28 cellular contexts compared by ENCODE assay signal in genomic region chr5:150992705-150993104, GRCh38.
"Had no signal": no experiment of that assay in that cellular context is flagged by ENCODE, and none has a peak within 500 bp of the region (broad histone marks: within the 10 kb centered on the region; RNA-seq: fewer than 3 reads in every experiment).

No MANE protein-coding gene starts in this region.

- H3K4me1 ChIP-seq: stomach, suprapubic skin, testis, thyroid gland, tibial artery, tibial nerve, transverse colon, upper lobe of left lung, upper lobe of right lung, uterus, vagina had no signal

- H3K27me3 ChIP-seq: stomach, suprapubic skin, testis, thyroid gland, tibial artery, tibial nerve, transverse colon, upper lobe of left lung, upper lobe of right lung, uterus, vagina had no signal

- H3K27ac ChIP-seq: stomach, suprapubic skin, testis, thoracic aorta, thyroid gland, tibial artery, tibial nerve, transverse colon, upper lobe of left lung, upper lobe of right lung, uterus, vagina had no signal

- H3K9me3 ChIP-seq: suprapubic skin, testis, thoracic aorta, thyroid gland, tibial artery, transverse colon, upper lobe of right lung, uterus, vagina had no signal

- H3K4me3 Mint-ChIP-seq: stimulated activated effector memory CD8-positive, alpha-beta T cell treated with anti-CD3 and anti-CD28 coated beads, Interleukin-12 subunit alpha, Interleukin-12 subunit beta, amount 100 ng/mL, for 72 hours; stimulated activated memory B cell treated with anti-CD40 and anti-IgM and Interleukin-4, amounts not matched to agents 10 μg/mL and 1 μg/mL and 100 μg/mL, for 72 hours; stimulated activated naive B cell treated with anti-CD40 and anti-IgM and Interleukin-4, amounts not matched to agents 10 μg/mL and 1 μg/mL and 100 μg/mL, for 72 hours; stimulated activated naive CD8-positive, alpha-beta T cell treated with anti-CD3 and anti-CD28 coated beads, Interleukin-15, amount 100 ng/mL, for 72 hours; stimulated activated naive CD8-positive, alpha-beta T cell treated with anti-CD3 and anti-CD28 coated beads, Interleukin-15, Interleukin-2, amounts not matched to agents 100 ng/mL and 50 ng/mL, for 24 hours; type B pancreatic cell had no signal

- H3K27me3 Mint-ChIP-seq: stimulated activated memory B cell treated with anti-CD40 and anti-IgM and Interleukin-4, amounts not matched to agents 10 μg/mL and 1 μg/mL and 100 μg/mL, for 72 hours; stimulated activated naive CD8-positive, alpha-beta T cell treated with anti-CD3 and anti-CD28 coated beads, Interleukin-15, amount 100 ng/mL, for 72 hours; stimulated activated naive CD8-positive, alpha-beta T cell treated with anti-CD3 and anti-CD28 coated beads, Interleukin-15, Interleukin-2, amounts not matched to agents 100 ng/mL and 50 ng/mL, for 24 hours had no signal

- H3K27ac Mint-ChIP-seq: stimulated activated effector memory CD8-positive, alpha-beta T cell treated with anti-CD3 and anti-CD28 coated beads, Interleukin-12 subunit alpha, Interleukin-12 subunit beta, amount 100 ng/mL, for 72 hours; stimulated activated memory B cell treated with anti-CD40 and anti-IgM and Interleukin-4, amounts not matched to agents 10 μg/mL and 1 μg/mL and 100 μg/mL, for 72 hours; stimulated activated naive B cell treated with anti-CD40 and anti-IgM and Interleukin-4, amounts not matched to agents 10 μg/mL and 1 μg/mL and 100 μg/mL, for 72 hours; stimulated activated naive CD8-positive, alpha-beta T cell treated with anti-CD3 and anti-CD28 coated beads, Interleukin-15, amount 100 ng/mL, for 72 hours; stimulated activated naive CD8-positive, alpha-beta T cell treated with anti-CD3 and anti-CD28 coated beads, Interleukin-15, Interleukin-2, amounts not matched to agents 100 ng/mL and 50 ng/mL, for 24 hours; type B pancreatic cell had no signal

- H3K36me3 Mint-ChIP-seq: stimulated activated effector memory CD8-positive, alpha-beta T cell treated with anti-CD3 and anti-CD28 coated beads, Interleukin-12 subunit alpha, Interleukin-12 subunit beta, amount 100 ng/mL, for 72 hours; type B pancreatic cell had no signal

- H3K4me3 ChIP-seq: stomach, suprapubic skin, testis, thoracic aorta, thyroid gland, tibial artery, tibial nerve, transverse colon, upper lobe of left lung, upper lobe of right lung, uterus, vagina had no signal

- H3K4me1 Mint-ChIP-seq: stimulated activated effector memory CD8-positive, alpha-beta T cell treated with anti-CD3 and anti-CD28 coated beads, Interleukin-12 subunit alpha, Interleukin-12 subunit beta, amount 100 ng/mL, for 72 hours; stimulated activated memory B cell treated with anti-CD40 and anti-IgM and Interleukin-4, amounts not matched to agents 10 μg/mL and 1 μg/mL and 100 μg/mL, for 72 hours; stimulated activated naive B cell treated with anti-CD40 and anti-IgM and Interleukin-4, amounts not matched to agents 10 μg/mL and 1 μg/mL and 100 μg/mL, for 72 hours; stimulated activated naive CD8-positive, alpha-beta T cell treated with anti-CD3 and anti-CD28 coated beads, Interleukin-15, amount 100 ng/mL, for 72 hours had no signal

- FAIRE-seq: urothelium cell line had no signal

- H3K9me3 Mint-ChIP-seq: stimulated activated effector memory CD8-positive, alpha-beta T cell treated with anti-CD3 and anti-CD28 coated beads, Interleukin-12 subunit alpha, Interleukin-12 subunit beta, amount 100 ng/mL, for 72 hours had no signal

- H3K36me3 ChIP-seq: stomach, suprapubic skin, thoracic aorta, thyroid gland, tibial artery, tibial nerve, transverse colon, upper lobe of left lung, upper lobe of right lung, uterus, vagina had no signal

- DNase-seq: stimulated activated CD4-positive, alpha-beta T cell treated with anti-CD3 and anti-CD28 coated beads, Interleukin-2, amount 100 ng/mL, for 48 hours; stimulated activated CD4-positive, alpha-beta T cell treated with anti-CD3 and anti-CD28 coated beads, Interleukin-4, amount 100 ng/mL, for 1 hour; stimulated activated CD4-positive, alpha-beta T cell treated with anti-CD3 and anti-CD28 coated beads, Interleukin-4, amount 100 ng/mL, for 24 hours; stimulated activated CD4-positive, alpha-beta T cell treated with anti-CD3 and anti-CD28 coated beads, Interleukin-4, amount 100 ng/mL, for 4 hours; stimulated activated CD8-positive, alpha-beta memory T cell treated with anti-CD3 and anti-CD28 coated beads, Interleukin-4, amount 100 ng/mL, for 48 hours; stimulated activated naive B cell treated with anti-CD40 and anti-IgM and Interleukin-4, amounts not matched to agents 10 μg/mL and 1 μg/mL and 100 μg/mL, for 72 hours; stimulated activated naive CD4-positive, alpha-beta T cell; stimulated activated naive CD4-positive, alpha-beta T cell treated with Interleukin-2 at 50 U/mL for 16 hours; stimulated activated naive CD8-positive, alpha-beta T cell treated with anti-CD3 and anti-CD28 coated beads, Interleukin-15, amount 100 ng/mL, for 72 hours; stimulated activated naive CD8-positive, alpha-beta T cell treated with anti-CD3 and anti-CD28 coated beads, Interleukin-15, Interleukin-2, amounts not matched to agents 100 U/mL and 50 U/mL, for 24 hours; stomach; substantia nigra; testis; thyroid gland; tibial artery; transverse colon; upper lobe of left lung; upper lobe of right lung; uterus had no signal
